29 cellular contexts compared by ENCODE assay signal in genomic region chr1:4476394-4476793, GRCh38.
DNase-seq lines count a peak whose midpoint lies in the region; ATAC-seq and TF ChIP-seq lines count a peak whose summit lies in the region.
"Had no signal": no experiment of that assay in that cellular context is flagged by ENCODE, and none has a peak within 500 bp of the region (broad histone marks: within the 10 kb centered on the region; RNA-seq: fewer than 3 reads in every experiment).

No MANE protein-coding gene starts in this region.

- H2AFZ ChIP-seq in osteoblast (ENCODE audit: low read length), result no peak overlapping the region

- ATAC-seq in GM21825 (IDR thresholded peaks at IDR 0.05; ENCODE audit: unreplicated experiment), result no peak
- ATAC-seq: A549; CD8-positive, alpha-beta T cell had no signal

- H3K27ac ChIP-seq in HEK293 (ENCODE audit: extremely low read depth, low read depth, low read length) (no peak overlapping the region), osteoblast (ENCODE audit: low read depth, low read length) (no peak overlapping the region)
- H3K27ac ChIP-seq: 22Rv1; A549; BLaER1; BLaER1 treated with 17β-estradiol and CSF1 and Interleukin-3, amounts not matched to agents 10 nM and 100 nM; C4-2B had no signal

- DNase-seq in osteoblast (ENCODE audit: insufficient read length, low spot score, missing footprints) (peak; percentile 43), NCI-H526 treated with DMSO at 0.1 percent for 48 hours (lab: John Stamatoyannopoulos, UW) (no peak)
- DNase-seq: 8988T; ACHN; AML-193; BE2C; C1 segment of cervical spinal cord; Caco-2; Calu3; CD4-positive, alpha-beta memory T cell; CD4-positive, alpha-beta T cell; CD4-positive, CD25-positive, alpha-beta regulatory T cell; CD8-positive, alpha-beta memory T cell; CD8-positive, alpha-beta T cell; COR-L47; DMS 273 treated with DMSO at 0.1 percent for 48 hours; DMS153; DMS53; DMS79; DMS79 treated with DMSO at 0.1 percent for 48 hours; DND-41; EL had no signal

- no peaks in the 10 kb centered on the region for H3K4me1 ChIP-seq in HEK293 (ENCODE audit: control insufficient read depth, insufficient read depth, low read length)
- no peaks in the 10 kb centered on the region for H3K4me1 ChIP-seq in osteoblast (ENCODE audit: insufficient read depth, low read length)
- H3K4me1 ChIP-seq: A549; BE2C; BLaER1; BLaER1 treated with 17β-estradiol and CSF1 and Interleukin-3, amounts not matched to agents 10 nM and 100 nM; Caco-2 had no signal

- H3K79me2 ChIP-seq in osteoblast (ENCODE audit: insufficient read depth, low read length), result no peaks in the 10 kb centered on the region

- H3K9me3 ChIP-seq in HEK293 (ENCODE audit: control insufficient read depth, insufficient read depth, low read depth, low read length) (no peaks in the 10 kb centered on the region; the same call in 1 of the 2 replicates), osteoblast (ENCODE audit: low read depth, low read length) (peaks cover 2% of the 10 kb centered on the region)
- H3K9me3 ChIP-seq: BE2C, Caco-2 had no signal

- no peaks in the 10 kb centered on the region for H3K36me3 ChIP-seq in HEK293 (ENCODE audit: control insufficient read depth in 2 of 2, insufficient read depth in 1 of 2, low read length in 2 of 2)
- no peaks in the 10 kb centered on the region for H3K36me3 ChIP-seq in osteoblast (ENCODE audit: insufficient read depth, low read length)
- H3K36me3 ChIP-seq: BE2C; BLaER1; BLaER1 treated with 17β-estradiol and CSF1 and Interleukin-3, amounts not matched to agents 10 nM and 100 nM had no signal

- no peak overlapping the region for H3K4me3 ChIP-seq in HEK293 (ENCODE audit: low read depth, low read length)
- no peak overlapping the region for H3K4me3 ChIP-seq in osteoblast (ENCODE audit: insufficient read depth, low read length)
- H3K4me3 ChIP-seq: A549; BLaER1; BLaER1 treated with 17β-estradiol and CSF1 and Interleukin-3, amounts not matched to agents 10 nM and 100 nM had no signal

- POLR2A ChIA-PET in HEK293 (lab: Yijun Ruan, JAX), result no interaction called here

- no peaks in the 10 kb centered on the region for H3K27me3 ChIP-seq in osteoblast (ENCODE audit: insufficient read depth, low read length)
- H3K27me3 ChIP-seq: BE2C; BLaER1; BLaER1 treated with 17β-estradiol and CSF1 and Interleukin-3, amounts not matched to agents 10 nM and 100 nM had no signal

- no peak overlapping the region for H3K4me2 ChIP-seq in osteoblast (ENCODE audit: insufficient read depth, low read length)
- H3K4me2 ChIP-seq: A549; BLaER1; BLaER1 treated with 17β-estradiol and CSF1 and Interleukin-3, amounts not matched to agents 10 nM and 100 nM had no signal

- CTCF ChIA-PET in HEK293 (lab: Yijun Ruan, JAX), result no interaction called here

- H4K20me1 ChIP-seq in osteoblast (ENCODE audit: insufficient read depth, low read length), result no peaks in the 10 kb centered on the region
- H4K20me1 ChIP-seq: BLaER1; BLaER1 treated with 17β-estradiol and CSF1 and Interleukin-3, amounts not matched to agents 10 nM and 100 nM had no signal

- TF ChIP-seq CTCF in HEK293 (tag by site-specific recombination; IDR thresholded peaks at IDR 0.05) (no peak), osteoblast (IDR thresholded peaks at IDR 0.05; ENCODE audit: extremely low read depth, low read depth, low read length) (no peak)

TF ChIP-seq in HEK293, 187 proteins besides CTCF, POLR2A, EP300 and RAD21:
- peak; percentile 56 for TF ChIP-seq SETDB1 (IDR thresholded peaks at IDR 0.05; ENCODE audit: insufficient read length, low read length)
- no peak for TF ChIP-seq KLF16 (tag by site-specific recombination; IDR thresholded peaks at IDR 0.05)
- no peak for TF ChIP-seq PATZ1 (tag by site-specific recombination; IDR thresholded peaks at IDR 0.05)
- no peak for TF ChIP-seq MZF1 (tag by site-specific recombination; IDR thresholded peaks at IDR 0.05; ENCODE audit: borderline replicate concordance)
- TF ChIP-seq, protein P1, sequence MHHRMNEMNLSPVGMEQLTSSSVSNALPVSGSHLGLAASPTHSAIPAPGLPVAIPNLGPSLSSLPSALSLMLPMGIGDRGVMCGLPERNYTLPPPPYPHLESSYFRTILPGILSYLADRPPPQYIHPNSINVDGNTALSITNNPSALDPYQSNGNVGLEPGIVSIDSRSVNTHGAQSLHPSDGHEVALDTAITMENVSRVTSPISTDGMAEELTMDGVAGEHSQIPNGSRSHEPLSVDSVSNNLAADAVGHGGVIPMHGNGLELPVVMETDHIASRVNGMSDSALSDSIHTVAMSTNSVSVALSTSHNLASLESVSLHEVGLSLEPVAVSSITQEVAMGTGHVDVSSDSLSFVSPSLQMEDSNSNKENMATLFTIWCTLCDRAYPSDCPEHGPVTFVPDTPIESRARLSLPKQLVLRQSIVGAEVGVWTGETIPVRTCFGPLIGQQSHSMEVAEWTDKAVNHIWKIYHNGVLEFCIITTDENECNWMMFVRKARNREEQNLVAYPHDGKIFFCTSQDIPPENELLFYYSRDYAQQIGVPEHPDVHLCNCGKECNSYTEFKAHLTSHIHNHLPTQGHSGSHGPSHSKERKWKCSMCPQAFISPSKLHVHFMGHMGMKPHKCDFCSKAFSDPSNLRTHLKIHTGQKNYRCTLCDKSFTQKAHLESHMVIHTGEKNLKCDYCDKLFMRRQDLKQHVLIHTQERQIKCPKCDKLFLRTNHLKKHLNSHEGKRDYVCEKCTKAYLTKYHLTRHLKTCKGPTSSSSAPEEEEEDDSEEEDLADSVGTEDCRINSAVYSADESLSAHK (tag by site-specific recombination; IDR thresholded peaks at IDR 0.05), result no peak
